ENCODE assay signal across 1 cellular context in genomic region chr20:12975833-12976608, GRCh38.
A peak's percentile ranks its signal among the peaks of the same experiment; 100 is the strongest.
TF ChIP-seq lines count a peak whose summit lies in the region.

No MANE protein-coding gene starts in this region.

TF ChIP-seq in HepG2, 621 proteins besides CTCF, POLR2A, EP300 and RAD21 (continues in another document):
- TF ChIP-seq E2F1 (CRISPR knock-in tag; IDR thresholded peaks at IDR 0.05), result 0 out of 2 replicates have a peak, but pooled peaks have one; percentile 25
- peak; percentile 11; the same call in 1 of the 2 replicates for TF ChIP-seq FOXP4 (CRISPR knock-in tag; IDR thresholded peaks at IDR 0.05)
- TF ChIP-seq ZNF766 (CRISPR knock-in tag; IDR thresholded peaks at IDR 0.05; ENCODE audit: borderline replicate concordance), result 0 out of 2 replicates have a peak, but pooled peaks have one; percentile 20
- TF ChIP-seq MTF2 (CRISPR knock-in tag; IDR thresholded peaks at IDR 0.05; ENCODE audit: borderline replicate concordance), result 0 out of 2 replicates have a peak, but pooled peaks have one; percentile 24
- TF ChIP-seq ZBTB14 (CRISPR knock-in tag; IDR thresholded peaks at IDR 0.05), result 0 out of 2 replicates have a peak, but pooled peaks have one; percentile 23
- 0 out of 2 replicates have a peak, but pooled peaks have one; percentile 15 for TF ChIP-seq FOXJ3 (CRISPR knock-in tag; IDR thresholded peaks at IDR 0.05; ENCODE audit: borderline replicate concordance)
- TF ChIP-seq ZBTB34 (CRISPR knock-in tag; IDR thresholded peaks at IDR 0.05), result peak; percentile 15; the same call in 1 of the 2 replicates
- no peak for TF ChIP-seq HNF4A (CRISPR knock-in tag; IDR thresholded peaks at IDR 0.05)
- TF ChIP-seq HOXA5 (CRISPR knock-in tag; IDR thresholded peaks at IDR 0.05), result 0 out of 2 replicates have a peak, but pooled peaks have one; percentile 13
- no peak for TF ChIP-seq ZNF7 (CRISPR knock-in tag; IDR thresholded peaks at IDR 0.05)
- 0 out of 2 replicates have a peak, but pooled peaks have one; percentile 34 for TF ChIP-seq TP53 (CRISPR knock-in tag; conservative IDR thresholded peaks at IDR 0.05)
- no peak for TF ChIP-seq NFIB (CRISPR knock-in tag; IDR thresholded peaks at IDR 0.05; ENCODE audit: borderline replicate concordance)
- TF ChIP-seq ZNF30 (CRISPR knock-in tag; IDR thresholded peaks at IDR 0.05), result 0 out of 2 replicates have a peak, but pooled peaks have one; percentile 40
- TF ChIP-seq ZNF503 (CRISPR knock-in tag; IDR thresholded peaks at IDR 0.05), result 0 out of 2 replicates have a peak, but pooled peaks have one; percentile 19
- peak; percentile 41; the same call in 1 of the 2 replicates for TF ChIP-seq SALL1 (CRISPR knock-in tag; IDR thresholded peaks at IDR 0.05)
- TF ChIP-seq, protein P1, sequence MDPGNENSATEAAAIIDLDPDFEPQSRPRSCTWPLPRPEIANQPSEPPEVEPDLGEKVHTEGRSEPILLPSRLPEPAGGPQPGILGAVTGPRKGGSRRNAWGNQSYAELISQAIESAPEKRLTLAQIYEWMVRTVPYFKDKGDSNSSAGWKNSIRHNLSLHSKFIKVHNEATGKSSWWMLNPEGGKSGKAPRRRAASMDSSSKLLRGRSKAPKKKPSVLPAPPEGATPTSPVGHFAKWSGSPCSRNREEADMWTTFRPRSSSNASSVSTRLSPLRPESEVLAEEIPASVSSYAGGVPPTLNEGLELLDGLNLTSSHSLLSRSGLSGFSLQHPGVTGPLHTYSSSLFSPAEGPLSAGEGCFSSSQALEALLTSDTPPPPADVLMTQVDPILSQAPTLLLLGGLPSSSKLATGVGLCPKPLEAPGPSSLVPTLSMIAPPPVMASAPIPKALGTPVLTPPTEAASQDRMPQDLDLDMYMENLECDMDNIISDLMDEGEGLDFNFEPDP (CRISPR knock-in tag; conservative IDR thresholded peaks at IDR 0.05), result peak; percentile 93; the same call in 1 of the 2 replicates
- 0 out of 2 replicates have a peak, but pooled peaks have one; percentile 36 for TF ChIP-seq ZMYM2 (CRISPR knock-in tag; IDR thresholded peaks at IDR 0.05)
- TF ChIP-seq ZFX (CRISPR knock-in tag; IDR thresholded peaks at IDR 0.05; ENCODE audit: low read depth), result 0 out of 2 replicates have a peak, but pooled peaks have one; percentile 19
- 0 out of 2 replicates have a peak, but pooled peaks have one; percentile 36 for TF ChIP-seq ZBTB49 (CRISPR knock-in tag; IDR thresholded peaks at IDR 0.05; ENCODE audit: borderline replicate concordance)
- TF ChIP-seq, protein P2, sequence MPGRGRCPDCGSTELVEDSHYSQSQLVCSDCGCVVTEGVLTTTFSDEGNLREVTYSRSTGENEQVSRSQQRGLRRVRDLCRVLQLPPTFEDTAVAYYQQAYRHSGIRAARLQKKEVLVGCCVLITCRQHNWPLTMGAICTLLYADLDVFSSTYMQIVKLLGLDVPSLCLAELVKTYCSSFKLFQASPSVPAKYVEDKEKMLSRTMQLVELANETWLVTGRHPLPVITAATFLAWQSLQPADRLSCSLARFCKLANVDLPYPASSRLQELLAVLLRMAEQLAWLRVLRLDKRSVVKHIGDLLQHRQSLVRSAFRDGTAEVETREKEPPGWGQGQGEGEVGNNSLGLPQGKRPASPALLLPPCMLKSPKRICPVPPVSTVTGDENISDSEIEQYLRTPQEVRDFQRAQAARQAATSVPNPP (CRISPR knock-in tag; IDR thresholded peaks at IDR 0.05), result no peak
- 0 out of 2 replicates have a peak, but pooled peaks have one; percentile 32 for TF ChIP-seq SMYD3 (CRISPR knock-in tag; IDR thresholded peaks at IDR 0.05)
- TF ChIP-seq, protein P3, sequence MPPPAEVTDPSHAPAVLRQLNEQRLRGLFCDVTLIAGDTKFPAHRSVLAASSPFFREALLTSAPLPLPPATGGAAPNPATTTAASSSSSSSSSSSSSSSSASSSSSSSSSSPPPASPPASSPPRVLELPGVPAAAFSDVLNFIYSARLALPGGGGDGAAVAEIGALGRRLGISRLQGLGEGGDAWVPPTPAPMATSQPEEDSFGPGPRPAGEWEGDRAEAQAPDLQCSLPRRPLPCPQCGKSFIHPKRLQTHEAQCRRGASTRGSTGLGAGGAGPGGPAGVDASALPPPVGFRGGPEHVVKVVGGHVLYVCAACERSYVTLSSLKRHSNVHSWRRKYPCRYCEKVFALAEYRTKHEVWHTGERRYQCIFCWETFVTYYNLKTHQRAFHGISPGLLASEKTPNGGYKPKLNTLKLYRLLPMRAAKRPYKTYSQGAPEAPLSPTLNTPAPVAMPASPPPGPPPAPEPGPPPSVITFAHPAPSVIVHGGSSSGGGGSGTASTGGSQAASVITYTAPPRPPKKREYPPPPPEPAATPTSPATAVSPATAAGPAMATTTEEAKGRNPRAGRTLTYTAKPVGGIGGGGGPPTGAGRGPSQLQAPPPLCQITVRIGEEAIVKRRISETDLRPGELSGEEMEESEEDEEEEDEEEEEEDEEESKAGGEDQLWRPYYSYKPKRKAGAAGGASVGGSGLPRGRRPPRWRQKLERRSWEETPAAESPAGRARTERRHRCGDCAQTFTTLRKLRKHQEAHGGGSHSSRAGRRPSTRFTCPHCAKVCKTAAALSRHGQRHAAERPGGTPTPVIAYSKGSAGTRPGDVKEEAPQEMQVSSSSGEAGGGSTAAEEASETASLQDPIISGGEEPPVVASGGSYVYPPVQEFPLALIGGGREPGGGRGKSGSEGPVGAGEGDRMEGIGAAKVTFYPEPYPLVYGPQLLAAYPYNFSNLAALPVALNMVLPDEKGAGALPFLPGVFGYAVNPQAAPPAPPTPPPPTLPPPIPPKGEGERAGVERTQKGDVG (CRISPR knock-in tag; IDR thresholded peaks at IDR 0.05; ENCODE audit: borderline replicate concordance), result 0 out of 2 replicates have a peak, but pooled peaks have one; percentile 53
- no peak for TF ChIP-seq TEAD3 (CRISPR knock-in tag; optimal IDR thresholded peaks at IDR 0.05; ENCODE audit: borderline replicate concordance)
- TF ChIP-seq FLYWCH1 (CRISPR knock-in tag; IDR thresholded peaks at IDR 0.05), result no peak
- 0 out of 2 replicates have a peak, but pooled peaks have one; percentile 11 for TF ChIP-seq ZMYM4 (CRISPR knock-in tag; IDR thresholded peaks at IDR 0.05)
- 0 out of 2 replicates have a peak, but pooled peaks have one; percentile 53 for TF ChIP-seq FOXC1 (CRISPR knock-in tag; IDR thresholded peaks at IDR 0.05; ENCODE audit: borderline replicate concordance)
- 0 out of 2 replicates have a peak, but pooled peaks have one; percentile 33 for TF ChIP-seq AKNA (CRISPR knock-in tag; IDR thresholded peaks at IDR 0.05; ENCODE audit: borderline replicate concordance)
